ENCODE assay signal across 9 cellular contexts in the genomic region with DNA sequence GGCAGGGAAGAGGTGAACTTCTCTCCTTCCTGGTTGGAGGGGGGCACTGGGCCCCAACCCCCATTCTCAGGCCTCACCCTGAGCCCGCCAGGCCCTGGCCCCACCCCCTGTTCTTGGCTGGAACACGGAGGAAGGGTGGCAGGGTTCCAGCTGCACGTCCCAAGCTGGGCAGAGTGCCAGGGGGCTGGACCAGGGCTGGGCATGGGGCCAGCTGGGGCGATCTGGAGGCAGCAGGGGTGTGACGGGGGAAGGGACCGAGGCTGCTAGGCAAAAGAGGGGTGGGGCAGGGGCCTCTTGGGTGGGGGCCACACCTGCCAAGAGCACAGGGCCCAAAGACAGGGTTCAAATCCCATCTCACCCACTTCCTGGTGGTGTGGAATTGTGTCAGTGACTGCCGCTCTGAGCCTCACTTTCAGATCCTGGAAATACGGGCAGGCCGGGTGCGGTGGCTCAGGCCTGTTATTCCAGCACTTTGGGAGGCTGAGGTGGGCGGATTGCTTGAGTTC. TPM values are rescaled to one million over a fixed set of nuclear protein-coding genes. Genes with fewer than 3 reads are reported as not detected.
A peak's percentile ranks its signal among the peaks of the same experiment; 100 is the strongest.
DNase-seq lines count a peak whose midpoint lies in the region; ATAC-seq and TF ChIP-seq lines count a peak whose summit lies in the region.
"Had no signal": no experiment of that assay in that cellular context is flagged by ENCODE, and none has a peak within 500 bp of the region (broad histone marks: within the 10 kb centered on the region; RNA-seq: fewer than 3 reads in every experiment).

No MANE protein-coding gene starts in this region.

- H3K9me3 ChIP-seq in iPS-20b (ENCODE audit: insufficient read depth, low read depth, low read length), result no peaks in the 10 kb centered on the region

- H3K4me3 ChIP-seq in iPS-20b (ENCODE audit: low read length), result peak overlapping the region; percentile 26; the same call in 1 of the 2 replicates

- peak overlapping the region; percentile 58 to 90 (median 88) for H3K4me3 Mint-ChIP-seq in brain
- H3K4me3 Mint-ChIP-seq: naive B cell had no signal

- H3K36me3 ChIP-seq in iPS-20b (ENCODE audit: insufficient read depth, low read depth, low read length), result no peaks in the 10 kb centered on the region

- DNase-seq in EH (ENCODE audit: low read depth) (peak; percentile 84), NCI-H2171 treated with DMSO at 0.1 percent for 48 hours (lab: John Stamatoyannopoulos, UW) (peak; percentile 90), smooth muscle cell of the brain vasculature (ENCODE audit: low read depth, low spot score) (peak; percentile 91)
- DNase-seq in stimulated activated CD4-positive, alpha-beta T cell treated with anti-CD3 and anti-CD28 coated beads, Interleukin-12 subunit alpha, Interleukin-12 subunit beta, amount 100 ng/mL, for 4 hours, result no peak
- no peak for DNase-seq in activated naive CD4-positive, alpha-beta T cell treated with Interleukin-2 at 50 U/mL for 16 hours
- DNase-seq: naive B cell had no signal

- peak overlapping the region; percentile 62 to 97 (median 90) for H3K27ac Mint-ChIP-seq in brain
- H3K27ac Mint-ChIP-seq: naive B cell had no signal

- peaks cover 15% of the 10 kb centered on the region for H3K36me3 Mint-ChIP-seq in brain

- peaks cover 23% of the 10 kb centered on the region for H3K4me1 ChIP-seq in iPS-20b (ENCODE audit: insufficient read depth, low read length)

- H3K4me1 Mint-ChIP-seq in brain, result peaks cover 61% of the 10 kb centered on the region

- no peak for ATAC-seq in activated CD4-positive, CD25-positive, alpha-beta regulatory T cell treated with anti-CD3 and anti-CD28 coated beads, Interleukin-2, amount 50 U/mL, for 24 hours

- H3K9me3 Mint-ChIP-seq in brain, result peaks cover 0 to 9% (median 3%) of the 10 kb centered on the region in 5 experiments

- TF ChIP-seq CTCF in brain (conservative IDR thresholded peaks at IDR 0.05), result no peak

- peaks cover 11% of the 10 kb centered on the region; the same call in 1 of the 2 replicates for H3K27me3 ChIP-seq in iPS-20b (ENCODE audit: insufficient read depth, low read length)

- H3K9ac ChIP-seq in iPS-20b (ENCODE audit: low read depth, low read length), result no peak overlapping the region

- H3K27me3 Mint-ChIP-seq in brain, result peaks cover 7% of the 10 kb centered on the region

- H3K27ac ChIP-seq in iPS-20b (ENCODE audit: low read length), result no peak overlapping the region

RNA-seq across cellular contexts. Expression of a gene that starts 2.2 kb away (rescaled TPM):
- 3.4 TPM for polyA plus RNA-seq in brain (ENCODE audit: insufficient read depth, low read depth, low replicate concordance)

RNA-seq across cellular contexts. Expression of a gene that starts 47.8 kb away (rescaled TPM):
- 96.7 TPM for polyA plus RNA-seq in brain (ENCODE audit: insufficient read depth, low read depth, low replicate concordance)

Comparison
In these comparisons a context has a peak if more than half of its experiments do, and no peak if none do; other contexts are left out.
1. DNase-seq: peak in EH (single experiment), NCI-H2171 treated with DMSO at 0.1 percent for 48 hours (single experiment) and smooth muscle cell of the brain vasculature (single experiment); none in stimulated activated CD4-positive, alpha-beta T cell treated with anti-CD3 and anti-CD28 coated beads, Interleukin-12 subunit alpha, Interleukin-12 subunit beta, amount 100 ng/mL, for 4 hours (single experiment) and activated naive CD4-positive, alpha-beta T cell treated with Interleukin-2 at 50 U/mL for 16 hours (single experiment).